9 cellular contexts compared by ENCODE assay signal in the genomic region with DNA sequence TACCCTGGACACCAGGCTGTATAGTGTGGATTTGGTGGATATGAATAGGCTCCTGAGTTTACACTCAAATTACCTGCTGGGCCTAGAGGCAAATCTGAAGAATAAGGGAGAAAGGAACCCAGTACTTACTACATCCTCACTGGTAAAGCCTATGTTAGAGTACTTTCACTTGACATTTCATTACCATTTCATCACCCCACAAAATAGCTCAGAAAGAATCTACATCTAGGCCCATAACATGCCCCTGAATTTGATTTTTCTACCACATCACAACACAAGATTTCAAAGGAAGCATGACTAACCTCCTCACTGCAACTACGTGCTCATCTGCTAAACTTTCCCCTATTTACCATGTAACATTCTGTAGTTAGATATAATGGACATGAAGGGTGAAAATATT. TPM values are rescaled to one million over a fixed set of nuclear protein-coding genes. Genes with fewer than 3 reads are reported as not detected.
DNase-seq lines count a peak whose midpoint lies in the region; ATAC-seq and TF ChIP-seq lines count a peak whose summit lies in the region.
"Had no signal": no experiment of that assay in that cellular context is flagged by ENCODE, and none has a peak within 500 bp of the region (broad histone marks: within the 10 kb centered on the region; RNA-seq: fewer than 3 reads in every experiment).

No MANE protein-coding gene starts in this region.

- no peaks in the 10 kb centered on the region for H3K23me2 ChIP-seq in H9 (ENCODE audit: insufficient read length, low read depth, low read length, poor library complexity, severe bottlenecking)

- ATAC-seq in Right ventricle myocardium superior (ENCODE audit: poor library complexity) (peak; percentile 8), Right ventricle myocardium inferior (no peak), HG03108 (IDR thresholded peaks at IDR 0.05; ENCODE audit: unreplicated experiment) (no peak)
- peak; percentile 55 for ATAC-seq in effector memory CD8-positive, alpha-beta T cell (replicated peaks)
- ATAC-seq in stimulated activated naive B cell treated with anti-CD40 and anti-IgM and Interleukin-4, amounts not matched to agents 10 μg/mL and 1 μg/mL and 100 μg/mL, for 72 hours (replicated peaks), result peak; percentile 81 to 88

- no peak overlapping the region for H4K5ac ChIP-seq in H9 (ENCODE audit: insufficient read length, low read depth, low read length)

- no peak overlapping the region for H3K4me3 Mint-ChIP-seq in effector memory CD8-positive, alpha-beta T cell
- peak overlapping the region in 1 of 2 donors; percentile 5 for H3K4me3 Mint-ChIP-seq in stimulated activated naive B cell treated with anti-CD40 and anti-IgM and Interleukin-4, amounts not matched to agents 10 μg/mL and 1 μg/mL and 100 μg/mL, for 72 hours
- H3K4me3 Mint-ChIP-seq in H9, result no peak overlapping the region

- H3K79me2 ChIP-seq in H9 (ENCODE audit: insufficient read depth, low read length), result 0 out of 2 replicates have a peak, but pooled peaks cover 1% of the 10 kb centered on the region

- H3K9me3 Mint-ChIP-seq in effector memory CD8-positive, alpha-beta T cell, result no peaks in the 10 kb centered on the region
- peaks cover 0 to 2% of the 10 kb centered on the region in 2 donors for H3K9me3 Mint-ChIP-seq in stimulated activated naive B cell treated with anti-CD40 and anti-IgM and Interleukin-4, amounts not matched to agents 10 μg/mL and 1 μg/mL and 100 μg/mL, for 72 hours
- H3K9me3 Mint-ChIP-seq in H9, result peaks cover 5 to 6% of the 10 kb centered on the region in 2 experiments; a peak in 2 of 5 replicates

- no peaks in the 10 kb centered on the region for H3K27me3 ChIP-seq in H9 (ENCODE audit: insufficient read depth, low read length)

- H3K23ac ChIP-seq in H9 (ENCODE audit: insufficient read length, low read depth, low read length), result no peak overlapping the region

- H3K4ac ChIP-seq in H9 (ENCODE audit: low read depth, low read length), result no peak overlapping the region

- H3K9ac ChIP-seq in H9 (ENCODE audit: extremely low read depth, insufficient read length, low read length), result no peak overlapping the region

- H2BK12ac ChIP-seq in H9 (ENCODE audit: insufficient read length, low read depth, low read length), result no peak overlapping the region

- no peak for DNase-seq in Right ventricle myocardium superior
- no peak for DNase-seq in Right ventricle myocardium inferior (ENCODE audit: missing footprints)
- DNase-seq in OCI-M1 (lab: John Stamatoyannopoulos, UW), result peak; percentile 20
- no peak for DNase-seq in effector memory CD8-positive, alpha-beta T cell
- DNase-seq in stimulated activated naive B cell treated with anti-CD40 and anti-IgM and Interleukin-4, amounts not matched to agents 10 μg/mL and 1 μg/mL and 100 μg/mL, for 72 hours, result no peak
- DNase-seq in NCI-H2107 treated with DMSO at 0.1 percent for 48 hours (lab: John Stamatoyannopoulos, UW; ENCODE audit: unreplicated experiment), result no peak
- no peak for DNase-seq in H9
- DNase-seq: KG1 had no signal

- TF ChIP-seq CTCF in H9 (conservative IDR thresholded peaks at IDR 0.05), result no peak

- no peak overlapping the region for H3K14ac ChIP-seq in H9 (ENCODE audit: insufficient read depth, low read length)

- no peak overlapping the region for H4K91ac ChIP-seq in H9 (ENCODE audit: insufficient read length, low read depth, low read length)

- H3K18ac ChIP-seq in H9 (ENCODE audit: insufficient read length, low read depth, low read length), result no peak overlapping the region

- H4K8ac ChIP-seq in H9 (replicated peaks; ENCODE audit: insufficient read length, low read depth, low read length), result no peak overlapping the region

- WGBS in H9 (ENCODE audit: extremely low coverage, insufficient read length, low lambda C conversion rate), result no CpG with 5 or more reads among the region's 1 CpG

- H3K36me3 Mint-ChIP-seq in effector memory CD8-positive, alpha-beta T cell (ENCODE audit: insufficient read depth), result peaks cover 3% of the 10 kb centered on the region
- H3K36me3 Mint-ChIP-seq in stimulated activated naive B cell treated with anti-CD40 and anti-IgM and Interleukin-4, amounts not matched to agents 10 μg/mL and 1 μg/mL and 100 μg/mL, for 72 hours, result peaks cover 11 to 19% of the 10 kb centered on the region in 2 donors
- peaks cover 4 to 6% (median 6%) of the 10 kb centered on the region in 3 experiments; a peak in 5 of 7 replicates for H3K36me3 Mint-ChIP-seq in H9 (ENCODE audit: insufficient read depth in 1 of 3, low read depth in 3 of 3)

- no peaks in the 10 kb centered on the region for H3K4me1 ChIP-seq in H9 (ENCODE audit: insufficient read depth, low read length)

- no peak overlapping the region for H3K27ac ChIP-seq in H9 (ENCODE audit: insufficient read length, low read depth, low read length)

- intact Hi-C loops in Right ventricle myocardium superior (cut with DNase I), result no loop called here
- intact Hi-C loops in Right ventricle myocardium inferior (cut with DNase I), result no loop called here

- H2BK5ac ChIP-seq in H9 (ENCODE audit: insufficient read length, low read length), result no peak overlapping the region

- no peak overlapping the region for H2AK5ac ChIP-seq in H9 (ENCODE audit: insufficient read length, low read length)

- no peak overlapping the region for H3K4me2 ChIP-seq in H9 (ENCODE audit: insufficient read depth, insufficient read length, low read length)

- H4K20me1 ChIP-seq in H9 (ENCODE audit: control insufficient read depth, insufficient read depth, insufficient read length), result no peaks in the 10 kb centered on the region

- no peaks in the 10 kb centered on the region for H3K27me3 Mint-ChIP-seq in effector memory CD8-positive, alpha-beta T cell
- H3K27me3 Mint-ChIP-seq in stimulated activated naive B cell treated with anti-CD40 and anti-IgM and Interleukin-4, amounts not matched to agents 10 μg/mL and 1 μg/mL and 100 μg/mL, for 72 hours, result no peaks in the 10 kb centered on the region
- no peaks in the 10 kb centered on the region for H3K27me3 Mint-ChIP-seq in H9 (ENCODE audit: low read depth)

- H3K9me3 ChIP-seq in H9 (ENCODE audit: control insufficient read depth, low read depth, low read length), result no peaks in the 10 kb centered on the region

- no peak overlapping the region for H2AFZ ChIP-seq in H9 (ENCODE audit: low read length)

- H3K4me1 Mint-ChIP-seq in effector memory CD8-positive, alpha-beta T cell (ENCODE audit: low read depth in 2 of 2), result peaks cover 27 to 59% of the 10 kb centered on the region in 2 donors
- H3K4me1 Mint-ChIP-seq in stimulated activated naive B cell treated with anti-CD40 and anti-IgM and Interleukin-4, amounts not matched to agents 10 μg/mL and 1 μg/mL and 100 μg/mL, for 72 hours, result peaks cover 28 to 60% of the 10 kb centered on the region in 2 donors
- peaks cover 7 to 8% of the 10 kb centered on the region in 2 experiments; a peak in 2 of 4 replicates for H3K4me1 Mint-ChIP-seq in H9

- H2BK20ac ChIP-seq in H9 (ENCODE audit: low read depth, low read length, poor library complexity, severe bottlenecking), result no peak overlapping the region

- no peaks in the 10 kb centered on the region for H3K79me1 ChIP-seq in H9 (ENCODE audit: insufficient read depth, low read depth, low read length, poor library complexity, severe bottlenecking)

- no peak overlapping the region for H2BK15ac ChIP-seq in H9 (ENCODE audit: low read depth, low read length)

- no peak overlapping the region for H3K27ac Mint-ChIP-seq in effector memory CD8-positive, alpha-beta T cell
- peak overlapping the region; percentile 82 for H3K27ac Mint-ChIP-seq in stimulated activated naive B cell treated with anti-CD40 and anti-IgM and Interleukin-4, amounts not matched to agents 10 μg/mL and 1 μg/mL and 100 μg/mL, for 72 hours
- peak overlapping the region in 1 of 3 experiments; percentile 3; a peak in 1 of 7 replicates for H3K27ac Mint-ChIP-seq in H9

- H3K56ac ChIP-seq in H9 (ENCODE audit: insufficient read length, low read depth, low read length), result no peak overlapping the region

- H2BK120ac ChIP-seq in H9 (ENCODE audit: low read depth, low read length, poor library complexity, severe bottlenecking), result no peak overlapping the region

- H3T11ph ChIP-seq in H9 (ENCODE audit: low read length), result no peak overlapping the region

RNA-seq across cellular contexts. Expression of gene VWA8, which starts 43.3 kb away (rescaled TPM):
- total RNA-seq in Right ventricle myocardium superior, result 40.3 TPM
- total RNA-seq in Right ventricle myocardium inferior, result 40.1 TPM
- 16.6 and 17.4 TPM in 2 replicates for total RNA-seq in H9 (2021)

Comparison
In these comparisons a context has a peak if more than half of its experiments do, and no peak if none do; other contexts are left out.
1. ATAC-seq: peak in Right ventricle myocardium superior (single experiment), effector memory CD8-positive, alpha-beta T cell (single experiment) and stimulated activated naive B cell treated with anti-CD40 and anti-IgM and Interleukin-4, amounts not matched to agents 10 μg/mL and 1 μg/mL and 100 μg/mL, for 72 hours (2 of 2); none in Right ventricle myocardium inferior (single experiment) and HG03108 (single experiment).